ENCODE assay signal across 11 cellular contexts in genomic region chr2:163667064-163667887, GRCh38.
DNase-seq lines count a peak whose midpoint lies in the region; ATAC-seq and TF ChIP-seq lines count a peak whose summit lies in the region.
"Had no signal": no experiment of that assay in that cellular context is flagged by ENCODE, and none has a peak within 500 bp of the region (broad histone marks: within the 10 kb centered on the region; RNA-seq: fewer than 3 reads in every experiment).

No MANE protein-coding gene starts in this region.

- H2AFZ ChIP-seq in trophoblast cell (ENCODE audit: insufficient read depth, low read length, poor library complexity), result no peak overlapping the region

- intact Hi-C loops in CD8-positive, alpha-beta T cell (cut with DNase I, micrococcal nuclease), result no loop called here

- no peak overlapping the region for H2BK12ac ChIP-seq in trophoblast cell (ENCODE audit: low read length)

- H3K9me3 Mint-ChIP-seq in CD8-positive, alpha-beta T cell, result peaks cover 8% of the 10 kb centered on the region

- H3K9ac ChIP-seq in trophoblast cell (ENCODE audit: low read length), result no peak overlapping the region

- no peak for ATAC-seq in CD8-positive, alpha-beta T cell
- no peak for ATAC-seq in HG02642 (IDR thresholded peaks at IDR 0.05; ENCODE audit: poor library complexity, unreplicated experiment)
- ATAC-seq: natural killer cell had no signal

- H4K91ac ChIP-seq in trophoblast cell (ENCODE audit: low read depth, low read length), result no peak overlapping the region

- peak overlapping the region; percentile 54 for H3K27ac ChIP-seq in trophoblast cell (ENCODE audit: low read depth, low read length)
- no peak overlapping the region for H3K27ac ChIP-seq in CD8-positive, alpha-beta T cell (ENCODE audit: low read depth, low read length)
- H3K27ac ChIP-seq: SJCRH30 had no signal

- no peaks in the 10 kb centered on the region for H3K9me3 ChIP-seq in trophoblast cell (ENCODE audit: insufficient read depth, low read depth, low read length)
- no peaks in the 10 kb centered on the region for H3K9me3 ChIP-seq in CD8-positive, alpha-beta T cell (ENCODE audit: low read length)
- H3K9me3 ChIP-seq: SJCRH30 had no signal

- DNase-seq in ELR (ENCODE audit: low read depth), result peak; percentile 92
- DNase-seq in SW 1271 (lab: John Stamatoyannopoulos, UW), result peak; percentile 15 to 90
- peak; percentile 79 to 84 for DNase-seq in foreskin fibroblast
- DNase-seq in trophoblast cell, result peak in 1 of 2 donors; percentile 79
- DNase-seq in CD8-positive, alpha-beta T cell, result no peak
- DNase-seq in KBM-7, result no peak
- no peak for DNase-seq in activated gamma-delta T cell treated with Interleukin-2 at 50 U/mL for 16 hours
- DNase-seq: natural killer cell, NCI-H1436 treated with DMSO at 0.1 percent for 48 hours, SJCRH30 had no signal

- WGBS in trophoblast cell (ENCODE audit: extremely low coverage, insufficient coverage, insufficient read length), result 100% methylated on average over 1 of the region's 4 CpGs

- H3K79me2 ChIP-seq in trophoblast cell (ENCODE audit: control insufficient read depth, insufficient read depth, low read length, poor library complexity), result no peaks in the 10 kb centered on the region

- no peaks in the 10 kb centered on the region for H3K36me3 ChIP-seq in trophoblast cell (ENCODE audit: control insufficient read depth in 1 of 2, insufficient read depth in 2 of 2, low read length in 2 of 2)
- H3K36me3 ChIP-seq in CD8-positive, alpha-beta T cell (ENCODE audit: insufficient read depth, low read length), result no peaks in the 10 kb centered on the region
- H3K36me3 ChIP-seq: SJCRH30 had no signal

- H3K14ac ChIP-seq in trophoblast cell (ENCODE audit: low read length), result no peak overlapping the region

- H3K4me3 Mint-ChIP-seq in CD8-positive, alpha-beta T cell, result no peak overlapping the region
- H3K4me3 Mint-ChIP-seq: natural killer cell had no signal

- no peak overlapping the region for H3K23ac ChIP-seq in trophoblast cell (ENCODE audit: low read length)

- H3K18ac ChIP-seq in trophoblast cell (ENCODE audit: low read length), result no peak overlapping the region

- H3K79me1 ChIP-seq in trophoblast cell (ENCODE audit: low read length), result peaks cover 7% of the 10 kb centered on the region

- peaks cover 2 to 8% of the 10 kb centered on the region in 2 experiments for H3K4me1 ChIP-seq in trophoblast cell (ENCODE audit: control insufficient read depth in 1 of 2, insufficient read depth in 2 of 2, low read length in 2 of 2)
- no peaks in the 10 kb centered on the region for H3K4me1 ChIP-seq in CD8-positive, alpha-beta T cell (ENCODE audit: insufficient read depth, low read length)

- in situ Hi-C loops in KBM-7 (cut with MboI; ENCODE audit: low pct_unique_long_range_greater_than_20kb, low sequenced_read_pairs), result no loop called here

- H4K12ac ChIP-seq in trophoblast cell (ENCODE audit: low read depth, low read length), result no peak overlapping the region

- peak overlapping the region; percentile 73 for H2BK5ac ChIP-seq in trophoblast cell (ENCODE audit: low read depth, low read length, poor library complexity)

- CTCF ChIA-PET in CD8-positive, alpha-beta T cell (lab: Charles Lee), result no interaction called here

- no peak overlapping the region for H3K4ac ChIP-seq in trophoblast cell (ENCODE audit: low read depth, low read length)

- no peaks in the 10 kb centered on the region for H3K36me3 Mint-ChIP-seq in CD8-positive, alpha-beta T cell
- H3K36me3 Mint-ChIP-seq: natural killer cell had no signal

- no peaks in the 10 kb centered on the region for H3K27me3 Mint-ChIP-seq in CD8-positive, alpha-beta T cell (ENCODE audit: low read depth)

- no peak overlapping the region for H4K8ac ChIP-seq in trophoblast cell (ENCODE audit: low read depth, low read length)

- no peak for TF ChIP-seq CTCF in foreskin fibroblast (IDR thresholded peaks at IDR 0.05; ENCODE audit: low read depth, low read length)
- no peak for TF ChIP-seq CTCF in CD8-positive, alpha-beta T cell (IDR thresholded peaks at IDR 0.05)

- no peaks in the 10 kb centered on the region for H3K27me3 ChIP-seq in trophoblast cell (ENCODE audit: insufficient read depth, low read length)
- no peaks in the 10 kb centered on the region for H3K27me3 ChIP-seq in CD8-positive, alpha-beta T cell (ENCODE audit: insufficient read depth, low read length)
- H3K27me3 ChIP-seq: SJCRH30 had no signal

- H3K4me3 ChIP-seq in foreskin fibroblast (ENCODE audit: low read depth in 1 of 2, low read length in 2 of 2) (no peak overlapping the region), trophoblast cell (ENCODE audit: low read depth, low read length) (no peak overlapping the region)
- no peak overlapping the region for H3K4me3 ChIP-seq in CD8-positive, alpha-beta T cell (ENCODE audit: low read depth, low read length)
- H3K4me3 ChIP-seq: SJCRH30 had no signal

- no peak overlapping the region for H2AK5ac ChIP-seq in trophoblast cell (ENCODE audit: low read length)

- no peak overlapping the region for H2BK120ac ChIP-seq in trophoblast cell (ENCODE audit: insufficient read depth, low read length, poor library complexity)

- POLR2A ChIA-PET in CD8-positive, alpha-beta T cell (lab: Charles Lee), result no interaction called here

- H3K4me1 Mint-ChIP-seq in CD8-positive, alpha-beta T cell (ENCODE audit: low read depth), result no peaks in the 10 kb centered on the region
- H3K4me1 Mint-ChIP-seq: natural killer cell had no signal

- H3K27ac Mint-ChIP-seq in CD8-positive, alpha-beta T cell, result no peak overlapping the region
- H3K27ac Mint-ChIP-seq: natural killer cell had no signal

- H3K4me2 ChIP-seq in trophoblast cell (ENCODE audit: low read length), result no peak overlapping the region

Comparison
In these comparisons a context has a peak if more than half of its experiments do, and no peak if none do; other contexts are left out.
1. DNase-seq: peak in ELR (single experiment), SW 1271 (2 of 2) and foreskin fibroblast (2 of 2); none in CD8-positive, alpha-beta T cell (0 of 7), KBM-7 (single experiment) and activated gamma-delta T cell treated with Interleukin-2 at 50 U/mL for 16 hours (single experiment).